12 cellular contexts compared by ENCODE assay signal in the genomic region with DNA sequence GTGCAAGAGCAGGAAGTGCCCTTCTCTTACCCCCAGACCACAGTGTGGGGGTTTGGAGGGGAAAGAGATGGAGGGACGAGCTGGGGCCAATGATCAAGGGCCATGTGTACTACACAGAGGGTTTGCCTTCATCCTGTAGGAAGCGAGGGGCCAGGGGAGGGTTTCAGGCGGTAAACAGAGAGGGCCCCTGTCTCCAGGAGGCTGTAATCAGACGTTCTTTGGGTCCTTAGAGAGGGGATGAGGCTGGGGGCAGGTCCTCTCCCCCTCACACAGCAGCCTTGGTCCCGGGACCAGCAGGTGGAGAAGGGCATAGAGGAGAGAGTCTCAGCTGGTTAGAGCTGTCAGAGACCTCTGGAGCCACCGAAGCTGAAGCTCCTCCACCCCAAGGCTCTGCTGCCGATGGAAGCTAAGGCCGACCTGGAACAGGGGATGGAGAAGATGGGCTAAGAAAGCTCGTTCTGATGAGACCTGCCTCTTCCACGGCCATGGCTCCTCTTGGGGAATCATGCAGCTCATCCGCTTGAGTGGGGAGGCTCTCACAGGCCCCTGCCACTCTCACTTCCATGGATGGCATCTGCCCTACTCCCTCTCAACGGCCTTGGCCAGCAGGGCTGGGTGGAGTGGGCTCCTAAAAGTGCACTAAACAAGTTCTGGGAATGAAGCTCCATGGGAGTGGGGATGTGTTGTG.
"Had no signal": no experiment of that assay in that cellular context is flagged by ENCODE, and none has a peak within 500 bp of the region (broad histone marks: within the 10 kb centered on the region; RNA-seq: fewer than 3 reads in every experiment).

No MANE protein-coding gene starts in this region.

- H3K4me3 ChIP-seq: coronary artery, neural progenitor cell, suprapubic skin, upper lobe of right lung had no signal

- H3K27ac ChIP-seq: coronary artery, neural progenitor cell, parathyroid adenoma, suprapubic skin, upper lobe of right lung had no signal

- H2AFZ ChIP-seq: neural progenitor cell, parathyroid adenoma had no signal

- H3K4me2 ChIP-seq: neural progenitor cell had no signal

- H3K36me3 ChIP-seq: neural progenitor cell, suprapubic skin, upper lobe of right lung had no signal

- H3K9ac ChIP-seq: neural progenitor cell, parathyroid adenoma had no signal

- H3K9me3 ChIP-seq: suprapubic skin, upper lobe of right lung had no signal

- H3K27me3 ChIP-seq: upper lobe of right lung had no signal

- DNase-seq: activated CD4-positive, alpha-beta memory T cell treated with anti-CD3 and anti-CD28 coated beads for 36 hours; activated naive CD4-positive, alpha-beta T cell treated with anti-CD3 and anti-CD28 coated beads for 36 hours; effector CD8-positive, alpha-beta T cell; hippocampal formation; stimulated activated CD4-positive, alpha-beta T cell treated with anti-CD3 and anti-CD28 coated beads, Interleukin-4, amount 100 ng/mL, for 1 hour; stimulated activated CD8-positive, alpha-beta memory T cell treated with anti-CD3 and anti-CD28 coated beads, Interleukin-4, amount 100 ng/mL, for 48 hours; stimulated activated naive CD8-positive, alpha-beta T cell treated with anti-CD3 and anti-CD28 coated beads, Interleukin-15, Interleukin-2, amounts not matched to agents 100 U/mL and 50 U/mL, for 24 hours; upper lobe of right lung had no signal
